ENCODE assay signal across 3 cellular contexts in the genomic region with DNA sequence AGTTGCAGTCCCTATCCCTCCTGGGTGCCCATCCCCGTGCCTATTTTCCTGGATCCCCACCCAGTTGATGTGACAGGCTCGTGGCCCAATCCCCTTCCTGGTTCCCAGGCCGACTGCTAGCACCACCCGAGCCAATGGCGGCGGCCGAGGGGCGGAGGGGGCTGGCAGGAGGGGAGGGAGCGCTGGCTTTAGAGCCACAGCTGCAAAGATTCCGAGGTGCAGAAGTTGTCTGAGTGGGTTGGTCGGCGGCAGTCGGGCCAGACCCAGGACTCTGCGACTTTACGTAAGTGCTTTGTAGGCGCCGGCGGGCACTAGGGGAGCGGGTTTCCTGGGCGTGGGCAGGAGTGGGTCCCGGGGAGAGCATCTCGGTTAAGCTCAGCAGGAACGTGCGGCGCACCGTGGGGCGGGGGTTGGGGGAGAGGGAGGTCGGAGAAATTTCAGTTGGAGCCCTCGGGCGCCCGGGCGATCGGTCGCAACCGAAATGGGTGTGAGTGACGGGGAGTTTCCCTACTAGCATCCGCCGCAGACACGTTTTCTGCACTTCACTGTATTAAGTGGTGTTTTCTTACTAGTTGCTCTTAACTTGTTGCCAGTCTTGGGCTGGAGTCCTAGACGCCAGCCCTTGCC.
TF ChIP-seq lines count a peak whose summit lies in the region.

A gene with protein sequence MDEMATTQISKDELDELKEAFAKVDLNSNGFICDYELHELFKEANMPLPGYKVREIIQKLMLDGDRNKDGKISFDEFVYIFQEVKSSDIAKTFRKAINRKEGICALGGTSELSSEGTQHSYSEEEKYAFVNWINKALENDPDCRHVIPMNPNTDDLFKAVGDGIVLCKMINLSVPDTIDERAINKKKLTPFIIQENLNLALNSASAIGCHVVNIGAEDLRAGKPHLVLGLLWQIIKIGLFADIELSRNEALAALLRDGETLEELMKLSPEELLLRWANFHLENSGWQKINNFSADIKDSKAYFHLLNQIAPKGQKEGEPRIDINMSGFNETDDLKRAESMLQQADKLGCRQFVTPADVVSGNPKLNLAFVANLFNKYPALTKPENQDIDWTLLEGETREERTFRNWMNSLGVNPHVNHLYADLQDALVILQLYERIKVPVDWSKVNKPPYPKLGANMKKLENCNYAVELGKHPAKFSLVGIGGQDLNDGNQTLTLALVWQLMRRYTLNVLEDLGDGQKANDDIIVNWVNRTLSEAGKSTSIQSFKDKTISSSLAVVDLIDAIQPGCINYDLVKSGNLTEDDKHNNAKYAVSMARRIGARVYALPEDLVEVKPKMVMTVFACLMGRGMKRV (plus strand): TSS at position 197 of the 627 bp plus-strand sequence. CDS start 49,077 bp downstream, outside the sequence.

TF ChIP-seq in SK-N-SH, 30 proteins besides CTCF, POLR2A, EP300 and RAD21:
- TF ChIP-seq, protein P1, sequence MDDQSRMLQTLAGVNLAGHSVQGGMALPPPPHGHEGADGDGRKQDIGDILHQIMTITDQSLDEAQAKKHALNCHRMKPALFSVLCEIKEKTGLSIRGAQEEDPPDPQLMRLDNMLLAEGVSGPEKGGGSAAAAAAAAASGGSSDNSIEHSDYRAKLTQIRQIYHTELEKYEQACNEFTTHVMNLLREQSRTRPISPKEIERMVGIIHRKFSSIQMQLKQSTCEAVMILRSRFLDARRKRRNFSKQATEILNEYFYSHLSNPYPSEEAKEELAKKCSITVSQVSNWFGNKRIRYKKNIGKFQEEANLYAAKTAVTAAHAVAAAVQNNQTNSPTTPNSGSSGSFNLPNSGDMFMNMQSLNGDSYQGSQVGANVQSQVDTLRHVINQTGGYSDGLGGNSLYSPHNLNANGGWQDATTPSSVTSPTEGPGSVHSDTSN (IDR thresholded peaks at IDR 0.05) = peak; percentile 97
- TF ChIP-seq, protein P2, sequence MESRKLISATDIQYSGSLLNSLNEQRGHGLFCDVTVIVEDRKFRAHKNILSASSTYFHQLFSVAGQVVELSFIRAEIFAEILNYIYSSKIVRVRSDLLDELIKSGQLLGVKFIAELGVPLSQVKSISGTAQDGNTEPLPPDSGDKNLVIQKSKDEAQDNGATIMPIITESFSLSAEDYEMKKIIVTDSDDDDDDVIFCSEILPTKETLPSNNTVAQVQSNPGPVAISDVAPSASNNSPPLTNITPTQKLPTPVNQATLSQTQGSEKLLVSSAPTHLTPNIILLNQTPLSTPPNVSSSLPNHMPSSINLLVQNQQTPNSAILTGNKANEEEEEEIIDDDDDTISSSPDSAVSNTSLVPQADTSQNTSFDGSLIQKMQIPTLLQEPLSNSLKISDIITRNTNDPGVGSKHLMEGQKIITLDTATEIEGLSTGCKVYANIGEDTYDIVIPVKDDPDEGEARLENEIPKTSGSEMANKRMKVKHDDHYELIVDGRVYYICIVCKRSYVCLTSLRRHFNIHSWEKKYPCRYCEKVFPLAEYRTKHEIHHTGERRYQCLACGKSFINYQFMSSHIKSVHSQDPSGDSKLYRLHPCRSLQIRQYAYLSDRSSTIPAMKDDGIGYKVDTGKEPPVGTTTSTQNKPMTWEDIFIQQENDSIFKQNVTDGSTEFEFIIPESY (IDR thresholded peaks at IDR 0.05; ENCODE audit: borderline replicate concordance, low read depth) = no peak
- TF ChIP-seq ELF1 (IDR thresholded peaks at IDR 0.05) (peak; percentile 7; the same call in 1 of the 2 replicates), TEAD4 (IDR thresholded peaks at IDR 0.05; ENCODE audit: borderline replicate concordance, insufficient read depth) (0 out of 2 replicates have a peak, but pooled peaks have one; percentile 5), POLR2AphosphoS5 (IDR thresholded peaks at IDR 0.05; ENCODE audit: low read depth, low read length) (peak; percentile 76), TAF1 (IDR thresholded peaks at IDR 0.05; ENCODE audit: borderline replicate concordance, low read depth, low read length) (peak; percentile 74; the same call in 1 of the 2 replicates)
TF ChIP-seq in SK-N-SH: peak in this region for 5.

TF ChIP-seq in H1, 55 proteins besides CTCF, POLR2A, EP300 and RAD21:
- TF ChIP-seq GABPA (IDR thresholded peaks at IDR 0.05; ENCODE audit: borderline replicate concordance, insufficient read depth, low read length) = no peak
- TF ChIP-seq CHD2 (IDR thresholded peaks at IDR 0.05; ENCODE audit: low read length) = peak; percentile 56; the same call in 1 of the 2 replicates
- TF ChIP-seq POLR2AphosphoS5 (IDR thresholded peaks at IDR 0.05; ENCODE audit: low read depth, low read length) = peak; percentile 69
- TF ChIP-seq SUZ12 (IDR thresholded peaks at IDR 0.05; ENCODE audit: low read length) = no peak
- TF ChIP-seq SP2 (IDR thresholded peaks at IDR 0.05; ENCODE audit: low read length) = peak; percentile 24; the same call in 1 of the 2 replicates
- TF ChIP-seq TBP (IDR thresholded peaks at IDR 0.05; ENCODE audit: low read depth, low read length) = peak; percentile 67
- TF ChIP-seq PHF8 (conservative IDR thresholded peaks at IDR 0.05; ENCODE audit: low read depth, low read length) = peak; percentile 43; the same call in 1 of the 2 replicates
- TF ChIP-seq RBBP5 (IDR thresholded peaks at IDR 0.05; ENCODE audit: borderline replicate concordance, low read depth, low read length) = peak; percentile 85
- peak; percentile 65 for TF ChIP-seq TAF7 (optimal IDR thresholded peaks at IDR 0.05; ENCODE audit: borderline replicate concordance, low read depth, low read length)
- TF ChIP-seq NRF1 (IDR thresholded peaks at IDR 0.05; ENCODE audit: low read depth, low read length) = no peak
- TF ChIP-seq SIN3A (conservative IDR thresholded peaks at IDR 0.05 in 1 of 2, IDR thresholded peaks at IDR 0.05 in 1 of 2; ENCODE audit: low read depth in 1 of 2, low read length in 2 of 2) = 0 out of 4 replicates have a peak, but pooled peaks of 1 of the 2 experiments have one; percentile 30
- peak; percentile 80 for TF ChIP-seq TAF1 (IDR thresholded peaks at IDR 0.05; ENCODE audit: low read depth, low read length)
- TF ChIP-seq KDM4A (IDR thresholded peaks at IDR 0.05; ENCODE audit: low read depth, low read length, severe bottlenecking) = peak; percentile 52
- TF ChIP-seq, protein P3, sequence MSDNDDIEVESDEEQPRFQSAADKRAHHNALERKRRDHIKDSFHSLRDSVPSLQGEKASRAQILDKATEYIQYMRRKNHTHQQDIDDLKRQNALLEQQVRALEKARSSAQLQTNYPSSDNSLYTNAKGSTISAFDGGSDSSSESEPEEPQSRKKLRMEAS (IDR thresholded peaks at IDR 0.05) = no peak
- TF ChIP-seq ASH2L (IDR thresholded peaks at IDR 0.05; ENCODE audit: low read length) = peak; percentile 81

TF ChIP-seq in liver, 16 proteins besides CTCF, POLR2A, EP300 and RAD21:
- TF ChIP-seq EGR1 (IDR thresholded peaks at IDR 0.05; ENCODE audit: low read depth in 2 of 2) (no peak), NR2F2 (IDR thresholded peaks at IDR 0.05) (no peak), JUND (IDR thresholded peaks at IDR 0.05) (no peak), SP1 (IDR thresholded peaks at IDR 0.05) (peak; percentile 46), FOXA1 (IDR thresholded peaks at IDR 0.05) (no peak), TAF1 (conservative IDR thresholded peaks at IDR 0.05) (peak; percentile 75), HNF4A (conservative IDR thresholded peaks at IDR 0.05) (no peak), FOXA2 (IDR thresholded peaks at IDR 0.05) (no peak), YY1 (IDR thresholded peaks at IDR 0.05) (peak; percentile 87), GABPA (IDR thresholded peaks at IDR 0.05 in 1 of 2, conservative IDR thresholded peaks at IDR 0.05 in 1 of 2) (no peak), RXRA (IDR thresholded peaks at IDR 0.05) (no peak), HNF4G (IDR thresholded peaks at IDR 0.05) (no peak)
- TF ChIP-seq, protein P4, sequence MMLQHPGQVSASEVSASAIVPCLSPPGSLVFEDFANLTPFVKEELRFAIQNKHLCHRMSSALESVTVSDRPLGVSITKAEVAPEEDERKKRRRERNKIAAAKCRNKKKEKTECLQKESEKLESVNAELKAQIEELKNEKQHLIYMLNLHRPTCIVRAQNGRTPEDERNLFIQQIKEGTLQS (IDR thresholded peaks at IDR 0.05) = no peak
- TF ChIP-seq, protein P2 (IDR thresholded peaks at IDR 0.05) = no peak
- TF ChIP-seq, protein P5, sequence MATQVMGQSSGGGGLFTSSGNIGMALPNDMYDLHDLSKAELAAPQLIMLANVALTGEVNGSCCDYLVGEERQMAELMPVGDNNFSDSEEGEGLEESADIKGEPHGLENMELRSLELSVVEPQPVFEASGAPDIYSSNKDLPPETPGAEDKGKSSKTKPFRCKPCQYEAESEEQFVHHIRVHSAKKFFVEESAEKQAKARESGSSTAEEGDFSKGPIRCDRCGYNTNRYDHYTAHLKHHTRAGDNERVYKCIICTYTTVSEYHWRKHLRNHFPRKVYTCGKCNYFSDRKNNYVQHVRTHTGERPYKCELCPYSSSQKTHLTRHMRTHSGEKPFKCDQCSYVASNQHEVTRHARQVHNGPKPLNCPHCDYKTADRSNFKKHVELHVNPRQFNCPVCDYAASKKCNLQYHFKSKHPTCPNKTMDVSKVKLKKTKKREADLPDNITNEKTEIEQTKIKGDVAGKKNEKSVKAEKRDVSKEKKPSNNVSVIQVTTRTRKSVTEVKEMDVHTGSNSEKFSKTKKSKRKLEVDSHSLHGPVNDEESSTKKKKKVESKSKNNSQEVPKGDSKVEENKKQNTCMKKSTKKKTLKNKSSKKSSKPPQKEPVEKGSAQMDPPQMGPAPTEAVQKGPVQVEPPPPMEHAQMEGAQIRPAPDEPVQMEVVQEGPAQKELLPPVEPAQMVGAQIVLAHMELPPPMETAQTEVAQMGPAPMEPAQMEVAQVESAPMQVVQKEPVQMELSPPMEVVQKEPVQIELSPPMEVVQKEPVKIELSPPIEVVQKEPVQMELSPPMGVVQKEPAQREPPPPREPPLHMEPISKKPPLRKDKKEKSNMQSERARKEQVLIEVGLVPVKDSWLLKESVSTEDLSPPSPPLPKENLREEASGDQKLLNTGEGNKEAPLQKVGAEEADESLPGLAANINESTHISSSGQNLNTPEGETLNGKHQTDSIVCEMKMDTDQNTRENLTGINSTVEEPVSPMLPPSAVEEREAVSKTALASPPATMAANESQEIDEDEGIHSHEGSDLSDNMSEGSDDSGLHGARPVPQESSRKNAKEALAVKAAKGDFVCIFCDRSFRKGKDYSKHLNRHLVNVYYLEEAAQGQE (IDR thresholded peaks at IDR 0.05) = peak; percentile 45
- TF ChIP-seq, protein P3 (IDR thresholded peaks at IDR 0.05) = no peak
TF ChIP-seq in liver: peak in this region for 4.
